Comparison of ENCODE assay signal across 26 cellular contexts in genomic region chr15:42191610-42192346, GRCh38. TPM values are rescaled to one million over a fixed set of nuclear protein-coding genes. Genes with fewer than 3 reads are reported as not detected.
DNase-seq lines count a peak whose midpoint lies in the region; ATAC-seq and TF ChIP-seq lines count a peak whose summit lies in the region.
"Had no signal": no experiment of that assay in that cellular context is flagged by ENCODE, and none has a peak within 500 bp of the region (broad histone marks: within the 10 kb centered on the region; RNA-seq: fewer than 3 reads in every experiment).

No MANE protein-coding gene starts in this region.

- intact Hi-C loops in activated CD4-positive, alpha-beta memory T cell treated with anti-CD3 and anti-CD28 coated beads for 36 hours (cut with micrococcal nuclease): no loop called here
- intact Hi-C loops in Calu3 (cut with micrococcal nuclease; ENCODE audit: unreplicated experiment): no loop called here

- H3K36me3 Mint-ChIP-seq in activated CD4-positive, alpha-beta memory T cell treated with anti-CD3 and anti-CD28 coated beads for 36 hours: peaks cover 62% of the 10 kb centered on the region
- peaks cover 73% of the 10 kb centered on the region for H3K36me3 Mint-ChIP-seq in activated CD4-positive, alpha-beta memory T cell treated with anti-CD3 and anti-CD28 coated beads, Interleukin-2, amount 10 ng/mL, durations not matched to agents 7 days and 5 days (ENCODE audit: low read depth)
- peaks cover 4% of the 10 kb centered on the region for H3K36me3 Mint-ChIP-seq in T-helper 17 cell (ENCODE audit: low read depth)
- peaks cover 68% of the 10 kb centered on the region for H3K36me3 Mint-ChIP-seq in stimulated activated memory B cell treated with anti-CD40 and anti-IgM and Interleukin-4, amounts not matched to agents 10 μg/mL and 1 μg/mL and 100 μg/mL, for 72 hours
- peaks cover 7% of the 10 kb centered on the region for H3K36me3 Mint-ChIP-seq in Calu3 (ENCODE audit: insufficient read depth, unreplicated experiment)

- TF ChIP-seq CTCF in Calu3 (IDR thresholded peaks at IDR 0.05; ENCODE audit: unreplicated experiment): no peak

- POLR2A ChIA-PET in activated CD4-positive, alpha-beta memory T cell treated with anti-CD3 and anti-CD28 coated beads for 36 hours (lab: Charles Lee): no interaction called here
- POLR2A ChIA-PET in activated CD4-positive, alpha-beta memory T cell treated with anti-CD3 and anti-CD28 coated beads, Interleukin-2, amount 10 ng/mL, durations not matched to agents 7 days and 5 days (lab: Charles Lee): interaction anchor here (1.2 to 1.4 kb wide), 2 partner anchors 16 to 17 kb away, joined by 5 to 8 read pairs; partner anchors contain the start of gene VPS39

- peak overlapping the region; percentile 9 for H3K4me3 Mint-ChIP-seq in activated CD4-positive, alpha-beta memory T cell treated with anti-CD3 and anti-CD28 coated beads for 36 hours
- no peak overlapping the region for H3K4me3 Mint-ChIP-seq in activated CD4-positive, alpha-beta memory T cell treated with anti-CD3 and anti-CD28 coated beads, Interleukin-2, amount 10 ng/mL, durations not matched to agents 7 days and 5 days
- no peak overlapping the region for H3K4me3 Mint-ChIP-seq in T-helper 17 cell
- H3K4me3 Mint-ChIP-seq in stimulated activated memory B cell treated with anti-CD40 and anti-IgM and Interleukin-4, amounts not matched to agents 10 μg/mL and 1 μg/mL and 100 μg/mL, for 72 hours: no peak overlapping the region
- H3K4me3 Mint-ChIP-seq in Calu3 (ENCODE audit: low read depth, unreplicated experiment): no peak overlapping the region
- H3K4me3 Mint-ChIP-seq: activated T-helper 1 cell treated with anti-CD3 and anti-CD28 coated beads, Interleukin-12 subunit alpha, Interleukin-12 subunit beta, Interleukin-2, Interleukin-4 antibody, amounts not matched to agents 30 ng/mL and 10 ng/mL and 1 ng/mL, durations not matched to agents 14 hours and 24 hours and 36 hours had no signal

- no TSS peak for BruUV-seq in Calu3 (replicated peaks; lab: Mats Ljungman, UMichigan)

- H3K4me1 Mint-ChIP-seq in activated CD4-positive, alpha-beta memory T cell treated with anti-CD3 and anti-CD28 coated beads for 36 hours (ENCODE audit: low read depth): peaks cover 62% of the 10 kb centered on the region
- H3K4me1 Mint-ChIP-seq in activated CD4-positive, alpha-beta memory T cell treated with anti-CD3 and anti-CD28 coated beads, Interleukin-2, amount 10 ng/mL, durations not matched to agents 7 days and 5 days: peaks cover 40% of the 10 kb centered on the region
- H3K4me1 Mint-ChIP-seq in T-helper 17 cell (peaks cover 10% of the 10 kb centered on the region), Calu3 (ENCODE audit: low read depth, unreplicated experiment) (no peaks in the 10 kb centered on the region)
- peaks cover 25% of the 10 kb centered on the region for H3K4me1 Mint-ChIP-seq in stimulated activated memory B cell treated with anti-CD40 and anti-IgM and Interleukin-4, amounts not matched to agents 10 μg/mL and 1 μg/mL and 100 μg/mL, for 72 hours

- ATAC-seq in GM18868 (IDR thresholded peaks at IDR 0.05; ENCODE audit: unreplicated experiment) (peak; percentile 54), T-helper 17 cell (no peak)
- ATAC-seq in stimulated activated memory B cell treated with anti-CD40 and anti-IgM and Interleukin-4, amounts not matched to agents 10 μg/mL and 1 μg/mL and 100 μg/mL, for 72 hours: peak; percentile 31
- ATAC-seq: left colon, PC-3 had no signal

- DNase-seq in activated CD4-positive, alpha-beta memory T cell treated with anti-CD3 and anti-CD28 coated beads for 36 hours: no peak
- DNase-seq in activated CD4-positive, alpha-beta memory T cell treated with anti-CD3 and anti-CD28 coated beads, Interleukin-2, amount 10 ng/mL, durations not matched to agents 7 days and 5 days: no peak
- no peak for DNase-seq in T-helper 17 cell
- no peak for DNase-seq in COLO668 (lab: John Stamatoyannopoulos, UW; ENCODE audit: unreplicated experiment)
- DNase-seq in NCI-H2171 treated with DMSO at 0.1 percent for 48 hours (lab: John Stamatoyannopoulos, UW): no peak
- DNase-seq in Calu3: no peak
- DNase-seq: COR-L47; effector memory CD4-positive, alpha-beta T cell; foreskin fibroblast; IMR-90; left colon; mesenchymal stem cell; NCI-H1105 treated with DMSO at 0.1 percent for 48 hours; NCI-H2029 treated with DMSO at 0.1 percent for 48 hours; NCI-H345; PC-3; Right ventricle myocardium superior; substantia nigra; T-helper 9 cell; WERI-Rb-1 had no signal

- CTCF ChIA-PET in activated CD4-positive, alpha-beta memory T cell treated with anti-CD3 and anti-CD28 coated beads for 36 hours (lab: Charles Lee): no interaction called here
- CTCF ChIA-PET in activated CD4-positive, alpha-beta memory T cell treated with anti-CD3 and anti-CD28 coated beads, Interleukin-2, amount 10 ng/mL, durations not matched to agents 7 days and 5 days (lab: Charles Lee): interaction anchor here (0.6 to 0.7 kb wide), 2 partner anchors 9 to 45 kb away, joined by 3 to 4 read pairs; no protein-coding TSS in a partner anchor
- CTCF ChIA-PET in Calu3 (lab: Charles Lee): no interaction called here

- no peaks in the 10 kb centered on the region for H3K9me3 ChIP-seq in T-helper 17 cell (ENCODE audit: control insufficient read depth, low read length, poor library complexity, severe bottlenecking)
- H3K9me3 ChIP-seq: prostate gland had no signal

- H3K9me3 Mint-ChIP-seq in activated CD4-positive, alpha-beta memory T cell treated with anti-CD3 and anti-CD28 coated beads for 36 hours: no peaks in the 10 kb centered on the region
- H3K9me3 Mint-ChIP-seq in activated CD4-positive, alpha-beta memory T cell treated with anti-CD3 and anti-CD28 coated beads, Interleukin-2, amount 10 ng/mL, durations not matched to agents 7 days and 5 days: peaks cover 5% of the 10 kb centered on the region
- no peaks in the 10 kb centered on the region for H3K9me3 Mint-ChIP-seq in stimulated activated memory B cell treated with anti-CD40 and anti-IgM and Interleukin-4, amounts not matched to agents 10 μg/mL and 1 μg/mL and 100 μg/mL, for 72 hours
- no peaks in the 10 kb centered on the region for H3K9me3 Mint-ChIP-seq in Calu3 (ENCODE audit: low read depth, unreplicated experiment)
- H3K9me3 Mint-ChIP-seq: activated T-helper 1 cell treated with anti-CD3 and anti-CD28 coated beads, Interleukin-12 subunit alpha, Interleukin-12 subunit beta, Interleukin-2, Interleukin-4 antibody, amounts not matched to agents 30 ng/mL and 10 ng/mL and 1 ng/mL, durations not matched to agents 14 hours and 24 hours and 36 hours had no signal

- H3K27me3 Mint-ChIP-seq in activated CD4-positive, alpha-beta memory T cell treated with anti-CD3 and anti-CD28 coated beads for 36 hours: no peaks in the 10 kb centered on the region
- no peaks in the 10 kb centered on the region for H3K27me3 Mint-ChIP-seq in activated CD4-positive, alpha-beta memory T cell treated with anti-CD3 and anti-CD28 coated beads, Interleukin-2, amount 10 ng/mL, durations not matched to agents 7 days and 5 days
- H3K27me3 Mint-ChIP-seq in T-helper 17 cell: no peaks in the 10 kb centered on the region
- H3K27me3 Mint-ChIP-seq in stimulated activated memory B cell treated with anti-CD40 and anti-IgM and Interleukin-4, amounts not matched to agents 10 μg/mL and 1 μg/mL and 100 μg/mL, for 72 hours: no peaks in the 10 kb centered on the region
- H3K27me3 Mint-ChIP-seq in Calu3 (ENCODE audit: unreplicated experiment): no peaks in the 10 kb centered on the region

- H3K27ac Mint-ChIP-seq in activated CD4-positive, alpha-beta memory T cell treated with anti-CD3 and anti-CD28 coated beads for 36 hours: peak overlapping the region; percentile 52
- no peak overlapping the region for H3K27ac Mint-ChIP-seq in activated CD4-positive, alpha-beta memory T cell treated with anti-CD3 and anti-CD28 coated beads, Interleukin-2, amount 10 ng/mL, durations not matched to agents 7 days and 5 days
- peak overlapping the region; percentile 75 for H3K27ac Mint-ChIP-seq in T-helper 17 cell
- H3K27ac Mint-ChIP-seq in stimulated activated memory B cell treated with anti-CD40 and anti-IgM and Interleukin-4, amounts not matched to agents 10 μg/mL and 1 μg/mL and 100 μg/mL, for 72 hours: peak overlapping the region; percentile 72
- H3K27ac Mint-ChIP-seq in Calu3 (ENCODE audit: unreplicated experiment): no peak overlapping the region
- H3K27ac Mint-ChIP-seq: activated T-helper 1 cell treated with anti-CD3 and anti-CD28 coated beads, Interleukin-12 subunit alpha, Interleukin-12 subunit beta, Interleukin-2, Interleukin-4 antibody, amounts not matched to agents 30 ng/mL and 10 ng/mL and 1 ng/mL, durations not matched to agents 14 hours and 24 hours and 36 hours had no signal

RNA-seq across cellular contexts. Expression of gene VPS39, which starts 16.3 kb away (rescaled TPM):
- 10 to 100 TPM; 52.6 to 57.8 TPM for total RNA-seq in activated CD4-positive, alpha-beta memory T cell treated with anti-CD3 and anti-CD28 coated beads for 36 hours
- 10 to 100 TPM; 76.8 to 82.3 TPM for total RNA-seq in activated CD4-positive, alpha-beta memory T cell treated with anti-CD3 and anti-CD28 coated beads, Interleukin-2, amount 10 ng/mL, durations not matched to agents 7 days and 5 days
- total RNA-seq in T-helper 17 cell: 10 to 100 TPM; 84.9 to 93.1 TPM
- 32.5 and 34.6 TPM in 2 replicates for total RNA-seq in Calu3 (2022)

RNA-seq across cellular contexts. Expression of gene PLA2G4F, which starts 35.3 kb away (rescaled TPM):
- not detected for total RNA-seq in activated CD4-positive, alpha-beta memory T cell treated with anti-CD3 and anti-CD28 coated beads for 36 hours
- not detected for total RNA-seq in activated CD4-positive, alpha-beta memory T cell treated with anti-CD3 and anti-CD28 coated beads, Interleukin-2, amount 10 ng/mL, durations not matched to agents 7 days and 5 days
- not detected for total RNA-seq in T-helper 17 cell
- total RNA-seq in Calu3 (2022): 0.87 and 2.0 TPM in 2 replicates
- total RNA-seq: activated CD8-positive, alpha-beta memory T cell treated with anti-CD3 and anti-CD28 coated beads for 36 hours; activated T-helper 1 cell treated with anti-CD3 and anti-CD28 coated beads, Interleukin-12 subunit alpha, Interleukin-12 subunit beta, Interleukin-2, Interleukin-4 antibody, amounts not matched to agents 30 ng/mL and 10 ng/mL and 1 ng/mL, durations not matched to agents 14 hours and 24 hours and 36 hours; IMR-90; M059J had no signal

Comparison
In these comparisons a context has a peak if more than half of its experiments do, and no peak if none do; other contexts are left out.
1. H3K27ac Mint-ChIP-seq: peak in activated CD4-positive, alpha-beta memory T cell treated with anti-CD3 and anti-CD28 coated beads for 36 hours (single experiment), T-helper 17 cell (single experiment) and stimulated activated memory B cell treated with anti-CD40 and anti-IgM and Interleukin-4, amounts not matched to agents 10 μg/mL and 1 μg/mL and 100 μg/mL, for 72 hours (single experiment); none in activated CD4-positive, alpha-beta memory T cell treated with anti-CD3 and anti-CD28 coated beads, Interleukin-2, amount 10 ng/mL, durations not matched to agents 7 days and 5 days (single experiment) and Calu3 (single experiment).